In the genomic region with DNA sequence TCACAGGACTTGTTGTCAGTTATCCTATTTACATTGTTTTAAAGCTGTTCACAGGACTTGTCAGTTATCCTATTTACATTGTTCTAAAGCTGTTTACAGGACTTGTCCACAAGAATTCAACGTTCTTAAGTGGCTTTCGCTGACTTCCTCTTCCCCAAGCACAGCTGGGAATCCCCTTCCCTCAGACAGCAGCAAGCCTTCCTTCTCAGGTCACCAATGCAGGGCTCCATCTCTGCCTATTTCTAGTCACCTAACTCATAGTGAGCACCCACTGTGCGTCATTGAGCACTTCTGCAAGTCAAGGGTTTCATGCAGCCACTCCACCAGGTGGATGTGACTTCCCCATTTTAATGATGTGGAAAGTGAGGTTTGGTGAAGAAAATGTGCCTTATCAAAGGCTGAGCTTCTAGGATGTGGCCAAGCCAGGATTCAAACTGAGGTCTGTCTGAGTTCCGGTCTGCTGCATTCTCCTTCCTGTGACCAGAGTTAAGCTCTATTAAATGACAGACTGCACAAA, we compare ENCODE assay signal across 9 cellular contexts.
A peak's percentile ranks its signal among the peaks of the same experiment; 100 is the strongest.
DNase-seq lines count a peak whose midpoint lies in the region; ATAC-seq and TF ChIP-seq lines count a peak whose summit lies in the region.
"Had no signal": no experiment of that assay in that cellular context is flagged by ENCODE, and none has a peak within 500 bp of the region (broad histone marks: within the 10 kb centered on the region; RNA-seq: fewer than 3 reads in every experiment).

No MANE protein-coding gene starts in this region.

- H3K27ac Mint-ChIP-seq in WTC11, result no peak overlapping the region

- no peaks in the 10 kb centered on the region for H3K36me3 Mint-ChIP-seq in WTC11

- peak; percentile 95 for ATAC-seq in GM19463 (IDR thresholded peaks at IDR 0.05; ENCODE audit: unreplicated experiment)
- ATAC-seq in HG03097 (IDR thresholded peaks at IDR 0.05; ENCODE audit: low FRiP score, unreplicated experiment), result peak; percentile 85
- no peak for ATAC-seq in WTC11

- H3K4me1 Mint-ChIP-seq in WTC11, result peaks cover 35% of the 10 kb centered on the region

- H3K27me3 Mint-ChIP-seq in WTC11 (ENCODE audit: low read depth), result no peaks in the 10 kb centered on the region; the same call in 1 of the 2 replicates

- H3K9me3 ChIP-seq in Peyer's patch, result no peaks in the 10 kb centered on the region

- H3K4me1 ChIP-seq in Peyer's patch, result peaks cover 0 to 7% (median 0%) of the 10 kb centered on the region in 4 donors

- POLR2A ChIA-PET in WTC11 (lab: Charles Lee), result interaction anchor here (0.6 kb wide), 2 partner anchors 106 to 147 kb away, joined by 3 to 4 read pairs; no protein-coding TSS in a partner anchor

- TF ChIP-seq POLR2A in Peyer's patch (IDR thresholded peaks at IDR 0.05), result no peak

- no peak overlapping the region for H3K4me3 ChIP-seq in Peyer's patch

- intact Hi-C loops in head of caudate nucleus (cut with DNase I), result no loop called here

- no peak for TF ChIP-seq CTCF in WTC11 (IDR thresholded peaks at IDR 0.05)
- no peak for TF ChIP-seq CTCF in Peyer's patch (IDR thresholded peaks at IDR 0.05)

- H3K36me3 ChIP-seq in Peyer's patch, result no peaks in the 10 kb centered on the region

- CTCF ChIA-PET in WTC11 (lab: Charles Lee), result no interaction called here

- no peak overlapping the region for H3K27ac ChIP-seq in Peyer's patch

- no peaks in the 10 kb centered on the region for H3K9me3 Mint-ChIP-seq in WTC11

- DNase-seq in GDM1 (lab: John Stamatoyannopoulos, UW) (peak; percentile 70), WTC11 (ENCODE audit: low spot score) (no peak), head of caudate nucleus (no peak), NCI-H69 (lab: John Stamatoyannopoulos, UW) (no peak), pons (ENCODE audit: low spot score) (no peak), Peyer's patch (no peak)
- DNase-seq: cortex of kidney had no signal

- no peaks in the 10 kb centered on the region for H3K27me3 ChIP-seq in Peyer's patch

- H3K4me3 Mint-ChIP-seq in WTC11, result no peak overlapping the region

TF ChIP-seq in WTC11, 78 proteins besides CTCF, POLR2A, EP300 and RAD21:
- TF ChIP-seq ZNF263 (CRISPR knock-in tag; IDR thresholded peaks at IDR 0.05; ENCODE audit: low read depth) (no peak), RORB (CRISPR knock-in tag; IDR thresholded peaks at IDR 0.05) (peak; percentile 90), ELF4 (CRISPR knock-in tag; IDR thresholded peaks at IDR 0.05; ENCODE audit: low read depth) (no peak)
